ENCODE assay signal across 8 cellular contexts in the genomic region with DNA sequence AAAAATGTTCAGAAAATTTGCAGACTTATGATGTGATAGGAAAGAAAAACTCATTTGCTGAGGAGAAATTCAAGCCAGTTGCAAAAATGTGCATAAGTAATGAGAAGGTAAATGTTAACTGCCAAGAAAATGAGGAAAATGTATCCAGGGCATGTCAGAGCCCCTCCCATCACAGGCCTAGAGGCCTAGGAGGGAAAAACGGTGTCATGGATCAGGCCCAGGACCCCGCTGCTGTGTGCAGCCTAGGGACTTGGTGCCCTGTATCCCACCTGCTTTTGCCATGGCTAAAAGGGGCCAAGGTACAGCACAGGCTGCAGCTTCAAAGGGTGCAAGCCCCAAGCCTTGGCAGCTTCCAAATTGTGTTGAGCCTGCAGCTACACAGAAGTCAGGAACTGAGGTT.
"Had no signal": no experiment of that assay in that cellular context is flagged by ENCODE, and none has a peak within 500 bp of the region (broad histone marks: within the 10 kb centered on the region; RNA-seq: fewer than 3 reads in every experiment).

No MANE protein-coding gene starts in this region.

- H3K4me3 ChIP-seq: GM12878 had no signal

- DNase-seq: GDM1, GF-D8 had no signal

- ATAC-seq: GM12878 had no signal

- FAIRE-seq: G401.6, GM12878, GM12891, GM12892, GM18507, GM19239 had no signal
